ENCODE assay signal across 22 cellular contexts in the genomic region with DNA sequence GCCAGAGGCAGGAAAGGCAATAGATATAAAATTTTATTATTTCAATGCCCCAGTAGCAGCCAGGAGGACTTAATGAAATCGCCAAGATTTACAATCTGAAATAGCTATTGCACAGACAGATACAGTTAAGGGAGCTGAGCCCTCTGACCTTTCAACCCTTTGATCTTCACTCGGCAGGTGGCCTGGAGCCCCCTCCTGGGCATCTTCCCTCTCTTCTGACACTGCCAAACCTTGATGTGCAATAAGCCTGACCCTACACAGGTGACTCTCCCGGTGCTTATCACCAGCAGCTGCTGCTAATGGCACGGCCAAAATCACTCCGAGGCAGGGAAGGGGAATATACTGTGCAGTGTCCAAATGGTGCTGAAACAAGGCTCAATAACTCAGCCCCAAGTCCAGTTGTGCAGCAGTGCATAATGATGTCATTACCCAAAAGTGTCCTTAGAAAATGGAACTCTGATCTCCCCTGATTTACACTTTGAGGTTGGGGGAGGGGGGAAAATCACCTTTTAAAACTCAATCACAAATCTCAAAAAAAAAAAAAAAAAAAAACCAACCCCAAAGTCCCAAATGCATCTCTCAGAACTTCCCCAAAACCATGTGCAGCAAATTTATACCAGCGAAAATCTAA.
DNase-seq lines count a peak whose midpoint lies in the region; TF ChIP-seq lines count a peak whose summit lies in the region.
"Had no signal": no experiment of that assay in that cellular context is flagged by ENCODE, and none has a peak within 500 bp of the region (broad histone marks: within the 10 kb centered on the region; RNA-seq: fewer than 3 reads in every experiment).

No MANE protein-coding gene starts in this region.

- no peaks in the 10 kb centered on the region for H3K9me3 ChIP-seq in neural progenitor cell (ENCODE audit: low read depth)
- H3K9me3 ChIP-seq: MG63 had no signal

- no peaks in the 10 kb centered on the region for H3K9me3 Mint-ChIP-seq in neural progenitor cell
- H3K9me3 Mint-ChIP-seq: CD8-positive, alpha-beta T cell; T-cell had no signal

- DNase-seq in ELF-1 (ENCODE audit: low read depth, low spot score) (peak; percentile 53), NCI-H146 treated with DMSO at 0.1 percent for 48 hours (lab: John Stamatoyannopoulos, UW; ENCODE audit: unreplicated experiment) (peak; percentile 9), ecto neural progenitor cell (ENCODE audit: low spot score) (peak; percentile 42), neural progenitor cell (ENCODE audit: low spot score) (no peak), inferior parietal cortex (ENCODE audit: extremely low spot score) (no peak), GM13976 (ENCODE audit: low spot score) (no peak), DMS 273 (lab: John Stamatoyannopoulos, UW; ENCODE audit: unreplicated experiment) (no peak)
- DNase-seq: C1 segment of cervical spinal cord; Calu3; CD8-positive, alpha-beta T cell; GDM1; GOT3; MG63; NCI-H1436 treated with DMSO at 0.1 percent for 48 hours; NCI-H2029 treated with DMSO at 0.1 percent for 48 hours; NCI-H226; NCI-H524; NCI-H774; PC-9; RPMI8226; SHP77 treated with DMSO at 0.1 percent for 48 hours; T-cell had no signal

- H3K4me1 ChIP-seq in neural progenitor cell, result peaks cover 14% of the 10 kb centered on the region

- H3K79me2 ChIP-seq in neural progenitor cell (ENCODE audit: low read depth), result no peaks in the 10 kb centered on the region

- H3K36me3 ChIP-seq in neural progenitor cell, result no peaks in the 10 kb centered on the region
- H3K36me3 ChIP-seq: MG63 had no signal

- H3F3A ChIP-seq in neural progenitor cell (ENCODE audit: low read depth), result no peaks in the 10 kb centered on the region

- H3K9ac ChIP-seq in neural progenitor cell, result no peak overlapping the region

- H3K4me1 Mint-ChIP-seq in neural progenitor cell, result peaks cover 38% of the 10 kb centered on the region
- H3K4me1 Mint-ChIP-seq: T-cell had no signal

- peaks cover 5% of the 10 kb centered on the region for H4K20me1 ChIP-seq in neural progenitor cell (ENCODE audit: low read depth)

- no peak overlapping the region for H3K4me3 Mint-ChIP-seq in neural progenitor cell
- H3K4me3 Mint-ChIP-seq: CD8-positive, alpha-beta T cell; T-cell had no signal

- no peak for TF ChIP-seq CTCF in neural progenitor cell (IDR thresholded peaks at IDR 0.05)
- no peak for TF ChIP-seq CTCF in GM13976 (IDR thresholded peaks at IDR 0.05; ENCODE audit: borderline replicate concordance, control extremely low read depth, extremely low read depth, insufficient read depth, missing control alignments)

- no peaks in the 10 kb centered on the region for H3K27me3 ChIP-seq in neural progenitor cell
- H3K27me3 ChIP-seq: MG63 had no signal

- H3K27me3 Mint-ChIP-seq in neural progenitor cell (ENCODE audit: insufficient read depth, low read depth), result peaks cover 5% of the 10 kb centered on the region
- H3K27me3 Mint-ChIP-seq: T-cell had no signal

- no peaks in the 10 kb centered on the region for H3K36me3 Mint-ChIP-seq in neural progenitor cell

- no peak overlapping the region for H2AFZ ChIP-seq in neural progenitor cell (replicated peaks)
- H2AFZ ChIP-seq: PC-9 had no signal

- no peak overlapping the region for H3K4me3 ChIP-seq in neural progenitor cell
- H3K4me3 ChIP-seq: MG63, PC-9 had no signal

- H3K27ac ChIP-seq in neural progenitor cell, result no peak overlapping the region
- H3K27ac ChIP-seq: PC-9 had no signal

- peak overlapping the region; percentile 7 for H3K4me2 ChIP-seq in neural progenitor cell
- H3K4me2 ChIP-seq: PC-9 had no signal

- no peak overlapping the region for H3K27ac Mint-ChIP-seq in neural progenitor cell
- H3K27ac Mint-ChIP-seq: CD8-positive, alpha-beta T cell; T-cell had no signal

- in situ Hi-C loops in GM13976 (cut with MboI; ENCODE audit: low sequenced_read_pairs, unreplicated experiment), result no loop called here

Comparison
In these comparisons a context has a peak if more than half of its experiments do, and no peak if none do; other contexts are left out.
1. DNase-seq: peak in ELF-1 (single experiment), NCI-H146 treated with DMSO at 0.1 percent for 48 hours (single experiment) and ecto neural progenitor cell (single experiment); none in neural progenitor cell (single experiment), inferior parietal cortex (single experiment), GM13976 (single experiment) and DMS 273 (single experiment).